In genomic region chr2:54601339-54601738, GRCh38 we compare ENCODE assay signal across 11 cellular contexts.
A peak's percentile ranks its signal among the peaks of the same experiment; 100 is the strongest.
DNase-seq lines count a peak whose midpoint lies in the region; ATAC-seq and TF ChIP-seq lines count a peak whose summit lies in the region.
"Had no signal": no experiment of that assay in that cellular context is flagged by ENCODE, and none has a peak within 500 bp of the region (broad histone marks: within the 10 kb centered on the region; RNA-seq: fewer than 3 reads in every experiment).

No MANE protein-coding gene starts in this region.

- H3K4me2 ChIP-seq in smooth muscle cell: peak overlapping the region; percentile 58

- H3K27ac ChIP-seq in gastroesophageal sphincter (peak overlapping the region in 3 of 4 donors; percentile 30 to 69 (median 33)), smooth muscle cell (ENCODE audit: low read depth) (peak overlapping the region; percentile 57)
- H3K27ac ChIP-seq: VCaP had no signal

- peaks cover 23 to 100% (median 59%) of the 10 kb centered on the region in 3 donors for H3K4me1 ChIP-seq in gastroesophageal sphincter
- peaks cover 16% of the 10 kb centered on the region for H3K4me1 ChIP-seq in smooth muscle cell (ENCODE audit: low read depth)

- WGBS in gastroesophageal sphincter (ENCODE audit: low coverage in 1 of 2), 2 donors: 0 to 6% methylated on average over 1 to 2 of the region's 2 CpGs
- WGBS in smooth muscle cell (ENCODE audit: low lambda C conversion rate): 66% methylated on average over 2 of the region's 2 CpGs

- no peak overlapping the region for H3K9ac ChIP-seq in smooth muscle cell (ENCODE audit: low read depth)

- H3K4me3 ChIP-seq in gastroesophageal sphincter (no peak overlapping the region), smooth muscle cell (no peak overlapping the region)

- TF ChIP-seq POLR2A in gastroesophageal sphincter (IDR thresholded peaks at IDR 0.05): no peak

- no peak for ATAC-seq in T-cell (replicated peaks in 1 of 4)
- ATAC-seq in gastroesophageal sphincter: no peak

- H3K79me2 ChIP-seq in smooth muscle cell (ENCODE audit: low read depth): peaks cover 99% of the 10 kb centered on the region

- H3K36me3 ChIP-seq in gastroesophageal sphincter (peaks cover 0 to 13% of the 10 kb centered on the region in 2 donors), smooth muscle cell (ENCODE audit: low read depth) (no peaks in the 10 kb centered on the region)

- peak overlapping the region; percentile 62 for H3K27ac Mint-ChIP-seq in T-helper 1 cell treated with Interleukin-12 subunit alpha and Interleukin-12 subunit beta and Interleukin-4 antibody, amounts not matched to agents 30 μg/mL and 1 μg/mL, for 36 hours
- H3K27ac Mint-ChIP-seq in T-cell: peak overlapping the region; percentile 81 to 100

- H3K27me3 ChIP-seq in gastroesophageal sphincter: no peaks in the 10 kb centered on the region
- no peaks in the 10 kb centered on the region for H3K27me3 ChIP-seq in smooth muscle cell (ENCODE audit: low read depth)

- peaks cover 36% of the 10 kb centered on the region for H3K36me3 Mint-ChIP-seq in T-helper 1 cell treated with Interleukin-12 subunit alpha and Interleukin-12 subunit beta and Interleukin-4 antibody, amounts not matched to agents 30 μg/mL and 1 μg/mL, for 36 hours (ENCODE audit: low read depth)
- H3K36me3 Mint-ChIP-seq in T-cell: peaks cover 34% of the 10 kb centered on the region

- peak overlapping the region; percentile 18 for H3K4me3 Mint-ChIP-seq in T-helper 1 cell treated with Interleukin-12 subunit alpha and Interleukin-12 subunit beta and Interleukin-4 antibody, amounts not matched to agents 30 μg/mL and 1 μg/mL, for 36 hours
- peak overlapping the region in 2 of 3 donors; percentile 9 to 65 for H3K4me3 Mint-ChIP-seq in T-cell

- H4K20me1 ChIP-seq in smooth muscle cell (ENCODE audit: low read depth): peaks cover 98% of the 10 kb centered on the region

- DNase-seq in T-helper 1 cell (no peak), T-cell (no peak), smooth muscle cell (lab: John Stamatoyannopoulos, UW; ENCODE audit: unreplicated experiment) (no peak), NCI-H1436 (lab: John Stamatoyannopoulos, UW) (no peak), NCI-H2107 (lab: John Stamatoyannopoulos, UW) (no peak), hepatic stellate cell (ENCODE audit: low spot score) (no peak)
- DNase-seq: GF-D8, NCI-H1092 had no signal

- H2AFZ ChIP-seq in smooth muscle cell (ENCODE audit: low read depth): no peak overlapping the region

- POLR2A ChIA-PET in T-cell (lab: Charles Lee): interaction anchor here (0.6 to 1.2 kb wide), 2 partner anchors 11 to 319 kb away, joined by 3 to 6 read pairs; no protein-coding TSS in a partner anchor

- H3F3A ChIP-seq in smooth muscle cell (ENCODE audit: low read depth): peaks cover 26% of the 10 kb centered on the region

- H3K9me3 ChIP-seq in gastroesophageal sphincter (no peaks in the 10 kb centered on the region), smooth muscle cell (replicated peaks; ENCODE audit: low read depth) (no peaks in the 10 kb centered on the region)

- CTCF ChIA-PET in T-cell (lab: Charles Lee): interaction anchor here in 1 of 2 donors (1.1 kb wide), 2 partner anchors 10 to 12 kb away, joined by 3 to 4 read pairs; no protein-coding TSS in a partner anchor

- no peak for TF ChIP-seq CTCF in gastroesophageal sphincter (IDR thresholded peaks at IDR 0.05)
- TF ChIP-seq CTCF in smooth muscle cell (IDR thresholded peaks at IDR 0.05; ENCODE audit: borderline replicate concordance, insufficient read depth, poor library complexity, severe bottlenecking): no peak

- no peaks in the 10 kb centered on the region for H3K9me3 Mint-ChIP-seq in T-helper 1 cell treated with Interleukin-12 subunit alpha and Interleukin-12 subunit beta and Interleukin-4 antibody, amounts not matched to agents 30 μg/mL and 1 μg/mL, for 36 hours
- no peaks in the 10 kb centered on the region for H3K9me3 Mint-ChIP-seq in T-cell

- no peak for TF ChIP-seq EP300 in gastroesophageal sphincter (IDR thresholded peaks at IDR 0.05)

- H3K4me1 Mint-ChIP-seq in T-helper 1 cell treated with Interleukin-12 subunit alpha and Interleukin-12 subunit beta and Interleukin-4 antibody, amounts not matched to agents 30 μg/mL and 1 μg/mL, for 36 hours (ENCODE audit: low read depth): peaks cover 94% of the 10 kb centered on the region
- H3K4me1 Mint-ChIP-seq in T-cell: peaks cover 99 to 100% (median 100%) of the 10 kb centered on the region in 3 donors

- no peaks in the 10 kb centered on the region for H3K27me3 Mint-ChIP-seq in T-helper 1 cell treated with Interleukin-12 subunit alpha and Interleukin-12 subunit beta and Interleukin-4 antibody, amounts not matched to agents 30 μg/mL and 1 μg/mL, for 36 hours (ENCODE audit: low read depth)
- no peaks in the 10 kb centered on the region for H3K27me3 Mint-ChIP-seq in T-cell
